Comparison of ENCODE assay signal across 14 cellular contexts in genomic region chr6:51045548-51045947, GRCh38.
"Had no signal": no experiment of that assay in that cellular context is flagged by ENCODE, and none has a peak within 500 bp of the region (broad histone marks: within the 10 kb centered on the region; RNA-seq: fewer than 3 reads in every experiment).

No MANE protein-coding gene starts in this region.

- H3K27ac ChIP-seq: body of pancreas, lower lobe of right lung, pancreas, suprapubic skin, upper lobe of left lung had no signal

- H3K9me3 ChIP-seq: body of pancreas, lower lobe of right lung, pancreas, suprapubic skin, upper lobe of left lung had no signal

- H3K27me3 ChIP-seq: body of pancreas, pancreas, suprapubic skin, upper lobe of left lung had no signal

- ATAC-seq: body of pancreas; left cardiac atrium; lower lobe of right lung; pancreas; stimulated activated naive CD8-positive, alpha-beta T cell treated with anti-CD3 and anti-CD28 coated beads, Interleukin-15, Interleukin-2, amounts not matched to agents 100 U/mL and 50 U/mL, for 24 hours had no signal

- H3K4me3 ChIP-seq: body of pancreas, lower lobe of right lung, pancreas, suprapubic skin, upper lobe of left lung had no signal

- H3K36me3 ChIP-seq: lower lobe of right lung, pancreas, suprapubic skin, upper lobe of left lung had no signal

- DNase-seq: activated B cell treated with CpG ODN at 0.5 μM for 24 hours; activated CD4-positive, alpha-beta T cell treated with anti-CD3 and anti-CD28 coated beads, Interleukin-2, amount 10 ng/mL, durations not matched to agents 24 days and 14 days; activated T-cell treated with anti-CD3 and anti-CD28 coated beads for 4 hours; body of pancreas; cerebellar nuclear complex; immature natural killer cell; left cardiac atrium; lower lobe of right lung; midbrain; pancreas; stimulated activated CD4-positive, alpha-beta T cell treated with anti-CD3 and anti-CD28 coated beads, Interleukin-12 subunit alpha, Interleukin-12 subunit beta, amount 100 ng/mL, for 4 hours; stimulated activated naive CD8-positive, alpha-beta T cell treated with anti-CD3 and anti-CD28 coated beads, Interleukin-15, Interleukin-2, amounts not matched to agents 100 U/mL and 50 U/mL, for 24 hours; upper lobe of left lung had no signal
